22 cellular contexts compared by ENCODE assay signal in genomic region chr1:16137890-16138467, GRCh38. TPM values are rescaled to one million over a fixed set of nuclear protein-coding genes. Genes with fewer than 3 reads are reported as not detected.
"Had no signal": no experiment of that assay in that cellular context is flagged by ENCODE, and none has a peak within 500 bp of the region (broad histone marks: within the 10 kb centered on the region; RNA-seq: fewer than 3 reads in every experiment).

No MANE protein-coding gene starts in this region.

- H3K27ac ChIP-seq: neural progenitor cell, ovary, prostate gland had no signal

- H3K27ac Mint-ChIP-seq: activated naive CD4-positive, alpha-beta T cell treated with anti-CD3 and anti-CD28 coated beads for 36 hours; naive thymus-derived CD8-positive, alpha-beta T cell; neural progenitor cell had no signal

- H3K36me3 Mint-ChIP-seq: naive thymus-derived CD8-positive, alpha-beta T cell had no signal

- H3K36me3 ChIP-seq: neural progenitor cell, ovary, prostate gland, uterus had no signal

- H3K9me3 ChIP-seq: lower lobe of right lung, ovary, prostate gland, spleen, uterus had no signal

- H3K9me3 Mint-ChIP-seq: activated naive CD4-positive, alpha-beta T cell treated with anti-CD3 and anti-CD28 coated beads for 36 hours; activated T-cell treated with anti-CD3 and anti-CD28 coated beads, Interleukin-2, amount 50 U/mL, for 4 hours; naive thymus-derived CD8-positive, alpha-beta T cell; neural progenitor cell had no signal

- H3K4me3 ChIP-seq: coronary artery, lower lobe of right lung, neural progenitor cell, ovary, prostate gland, spleen, uterus had no signal

- H3K4me1 ChIP-seq: prostate gland had no signal

- H3K27me3 ChIP-seq: neural progenitor cell, ovary, uterus had no signal

- DNase-seq: activated CD4-positive, alpha-beta T cell treated with anti-CD3 and anti-CD28 coated beads for 1 hour; activated CD4-positive, alpha-beta T cell treated with anti-CD3 and anti-CD28 coated beads, Interleukin-2, amount 50 U/mL, for 1 hour; activated CD8-positive, alpha-beta memory T cell treated with anti-CD3 and anti-CD28 coated beads for 24 hours; activated CD8-positive, alpha-beta memory T cell treated with anti-CD3 and anti-CD28 coated beads, Interleukin-2, amount 50 U/mL, for 4 hours; activated effector memory CD4-positive, alpha-beta T cell treated with Interleukin-2 at 50 U/mL for 16 hours; activated naive CD4-positive, alpha-beta T cell treated with anti-CD3 and anti-CD28 coated beads for 36 hours; activated T-cell treated with anti-CD3 and anti-CD28 coated beads, Interleukin-2, amount 50 U/mL, for 4 hours; cerebellar nuclear complex; foreskin fibroblast; kidney; lower lobe of right lung; naive thymus-derived CD8-positive, alpha-beta T cell; ovary; spleen; stimulated activated CD4-positive, alpha-beta T cell treated with anti-CD3 and anti-CD28 coated beads, Interleukin-4, amount 100 ng/mL, for 1 hour; stimulated activated naive CD4-positive, alpha-beta T cell treated with Interleukin-2 at 50 U/mL for 16 hours; T-helper 9 cell; uterus had no signal

- ATAC-seq: activated T-cell treated with anti-CD3 and anti-CD28 coated beads, Interleukin-2, amount 50 U/mL, for 4 hours; lower lobe of right lung; naive thymus-derived CD8-positive, alpha-beta T cell had no signal

- H3K4me3 Mint-ChIP-seq: activated naive CD4-positive, alpha-beta T cell treated with anti-CD3 and anti-CD28 coated beads for 36 hours; activated T-cell treated with anti-CD3 and anti-CD28 coated beads, Interleukin-2, amount 50 U/mL, for 4 hours; naive thymus-derived CD8-positive, alpha-beta T cell had no signal

RNA-seq across cellular contexts. Expression of gene EPHA2, which starts 17.9 kb away (rescaled TPM):
- total RNA-seq: naive thymus-derived CD8-positive, alpha-beta T cell; T-helper 1 cell treated with Interleukin-12 subunit alpha and Interleukin-12 subunit beta and Interleukin-4 antibody, amounts not matched to agents 30 ng/mL and 1 ng/mL, for 36 hours had no signal
